Comparison of ENCODE assay signal across 19 cellular contexts in the genomic region with DNA sequence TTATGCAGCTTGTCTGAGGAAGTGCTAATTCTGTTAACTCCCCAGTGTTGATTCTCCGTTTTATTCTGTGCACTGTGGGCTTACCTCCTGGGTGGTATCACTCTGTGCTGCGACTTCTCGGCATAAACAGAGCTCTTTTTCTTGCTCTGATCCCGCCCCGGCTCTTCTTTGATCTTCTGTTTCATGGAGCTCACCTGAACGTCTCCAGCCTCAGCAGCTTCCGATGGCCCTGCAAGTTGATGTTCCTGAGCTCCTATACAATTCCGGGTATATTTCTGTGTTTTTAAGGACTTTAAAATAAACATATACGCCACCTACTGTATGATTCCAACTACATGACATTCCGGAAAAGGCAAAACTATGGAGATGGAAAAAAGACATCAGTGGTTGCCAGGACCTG.
DNase-seq lines count a peak whose midpoint lies in the region; ATAC-seq, FAIRE-seq and TF ChIP-seq lines count a peak whose summit lies in the region.
"Had no signal": no experiment of that assay in that cellular context is flagged by ENCODE, and none has a peak within 500 bp of the region (broad histone marks: within the 10 kb centered on the region; RNA-seq: fewer than 3 reads in every experiment).

No MANE protein-coding gene starts in this region.

- WGBS in A549 (ENCODE audit: missing lambda C conversion rate) = 24% methylated on average over 10 of the region's 10 CpGs

- CTCF ChIA-PET in A549 (lab: Yijun Ruan, JAX) = interaction anchor here (0.7 kb wide), 1 partner anchor 58 kb away, joined by 3 read pairs; no protein-coding TSS in a partner anchor
- CTCF ChIA-PET in A673 (lab: Charles Lee) = no interaction called here

- no peak for TF ChIP-seq EP300 in A549 (IDR thresholded peaks at IDR 0.05)

- POLR2A ChIA-PET in A549 (lab: Yijun Ruan, JAX) = no interaction called here
- POLR2A ChIA-PET in A673 (lab: Charles Lee; ENCODE audit: low non-redundant PET) = no interaction called here

- no peak for FAIRE-seq in A549 (lab: Jason Lieb, UNC)
- FAIRE-seq: GM12878, H54 had no signal

- TF ChIP-seq CTCF in A549 (IDR thresholded peaks at IDR 0.05) = no peak
- peak; percentile 18; the same call in 1 of the 2 replicates for TF ChIP-seq CTCF in A673 (conservative IDR thresholded peaks at IDR 0.05; ENCODE audit: low read depth, low read length)
- TF ChIP-seq CTCF in HFFc6 (IDR thresholded peaks at IDR 0.05) = peak; percentile 38
- no peak for TF ChIP-seq CTCF in osteocyte (IDR thresholded peaks at IDR 0.05)

- peaks cover 6% of the 10 kb centered on the region for H3K9me3 Mint-ChIP-seq in HFFc6
- H3K9me3 Mint-ChIP-seq in osteocyte (ENCODE audit: unreplicated experiment) = peaks cover 4% of the 10 kb centered on the region

- H3K36me3 Mint-ChIP-seq in HFFc6 (ENCODE audit: low read depth) (peaks cover 10% of the 10 kb centered on the region; the same call in 1 of the 2 replicates), osteocyte (ENCODE audit: unreplicated experiment) (no peaks in the 10 kb centered on the region)

- H3K27ac Mint-ChIP-seq in HFFc6 (no peak overlapping the region), osteocyte (ENCODE audit: unreplicated experiment) (no peak overlapping the region)
- H3K27ac Mint-ChIP-seq: CD4-positive, alpha-beta memory T cell had no signal

- H3K4me3 ChIP-seq in A549 (no peak overlapping the region), A673 (ENCODE audit: low read depth, low read length, poor library complexity, severe bottlenecking) (no peak overlapping the region)
- H3K4me3 ChIP-seq: GM12878, HAP-1 had no signal

- H3K9me3 ChIP-seq in A549 = peaks cover 21% of the 10 kb centered on the region; the same call in 2 of the 3 replicates
- H3K9me3 ChIP-seq in A673 (ENCODE audit: low read depth, low read length, poor library complexity, severe bottlenecking) = no peaks in the 10 kb centered on the region
- H3K9me3 ChIP-seq: BE2C, Caco-2 had no signal

- H3K4me1 Mint-ChIP-seq in HFFc6 (ENCODE audit: low read depth) (peaks cover 17% of the 10 kb centered on the region), osteocyte (ENCODE audit: unreplicated experiment) (no peaks in the 10 kb centered on the region)

- intact Hi-C loops in A673 (cut with micrococcal nuclease; ENCODE audit: unreplicated experiment) = no loop called here

- H3K27me3 Mint-ChIP-seq in HFFc6 (ENCODE audit: insufficient read depth) (peaks cover 32% of the 10 kb centered on the region), osteocyte (ENCODE audit: unreplicated experiment) (peaks cover 20% of the 10 kb centered on the region)

- H3K4me2 ChIP-seq in A549 = peak overlapping the region; percentile 36; the same call in 1 of the 3 replicates

- H3K27me3 ChIP-seq in A673 (replicated peaks; ENCODE audit: insufficient read depth, low read depth, low read length, poor library complexity) = peaks cover 28% of the 10 kb centered on the region
- H3K27me3 ChIP-seq: BE2C had no signal

- no peak for TF ChIP-seq RAD21 in A549 (conservative IDR thresholded peaks at IDR 0.05 in 1 of 2, IDR thresholded peaks at IDR 0.05 in 1 of 2)

- H3K4me1 ChIP-seq in A549 (no peaks in the 10 kb centered on the region), A673 (ENCODE audit: insufficient read depth, low read length, poor library complexity, severe bottlenecking) (no peaks in the 10 kb centered on the region)
- H3K4me1 ChIP-seq: Caco-2, HAP-1 had no signal

- H3K36me3 ChIP-seq in A673 (ENCODE audit: insufficient read depth, low read length, poor library complexity, severe bottlenecking) = no peaks in the 10 kb centered on the region
- H3K36me3 ChIP-seq: BE2C, HAP-1 had no signal

- H3K4me3 Mint-ChIP-seq in HFFc6 = no peak overlapping the region
- no peak overlapping the region for H3K4me3 Mint-ChIP-seq in osteocyte (ENCODE audit: unreplicated experiment)

- no peak for DNase-seq in A549 (ENCODE audit: low read depth in 1 of 2, low spot score in 1 of 2)
- no peak for DNase-seq in A673 (ENCODE audit: low spot score)
- no peak for DNase-seq in HFFc6
- peak; percentile 54 for DNase-seq in osteocyte (ENCODE audit: extremely low spot score, unreplicated experiment)
- DNase-seq: ACHN; AML-193; BE2C; C1 segment of cervical spinal cord; Caco-2; CD4-positive, alpha-beta memory T cell; DMS79; EL; GDM1; GOT3 had no signal

- H3K27ac ChIP-seq in A549 = no peak overlapping the region
- no peak overlapping the region for H3K27ac ChIP-seq in A673 (ENCODE audit: low read depth, low read length, poor library complexity, severe bottlenecking)

- ATAC-seq in A549 (peak in 1 of 2 experiments; percentile 28; a peak in 2 of 6 replicates), GM18520 (IDR thresholded peaks at IDR 0.05; ENCODE audit: unreplicated experiment) (no peak), GM19035 (IDR thresholded peaks at IDR 0.05; ENCODE audit: unreplicated experiment) (no peak)
- ATAC-seq: GM12878 had no signal

- TF ChIP-seq POLR2A in A549 (IDR thresholded peaks at IDR 0.05; ENCODE audit: low read length) = no peak

- BruUV-seq in A673 (replicated peaks; lab: Mats Ljungman, UMichigan) = no TSS peak

TF ChIP-seq in A549, 52 proteins besides CTCF, POLR2A, EP300 and RAD21:
- TF ChIP-seq CEBPB (IDR thresholded peaks at IDR 0.05) (no peak), JUN (IDR thresholded peaks at IDR 0.05) (no peak), FOXS1 (CRISPR knock-in tag; IDR thresholded peaks at IDR 0.05) (no peak), RNF2 (IDR thresholded peaks at IDR 0.05; ENCODE audit: borderline replicate concordance, low read depth) (no peak)
- TF ChIP-seq, protein P1, sequence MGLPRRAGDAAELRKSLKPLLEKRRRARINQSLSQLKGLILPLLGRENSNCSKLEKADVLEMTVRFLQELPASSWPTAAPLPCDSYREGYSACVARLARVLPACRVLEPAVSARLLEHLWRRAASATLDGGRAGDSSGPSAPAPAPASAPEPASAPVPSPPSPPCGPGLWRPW (IDR thresholded peaks at IDR 0.05) = no peak

Comparison
In these comparisons a context has a peak if more than half of its experiments do, and no peak if none do; other contexts are left out.
1. CTCF ChIP-seq: peak in A673 (single experiment) and HFFc6 (single experiment); none in A549 (single experiment) and osteocyte (single experiment).